ENCODE assay signal across 1 cellular context in genomic region chr18:51765712-51766360, GRCh38.
TF ChIP-seq lines count a peak whose summit lies in the region.

No MANE protein-coding gene starts in this region.

TF ChIP-seq in GM12878, 131 proteins besides CTCF, POLR2A, EP300 and RAD21 (continued from another document and continues in another):
- TF ChIP-seq ZBTB33 (IDR thresholded peaks at IDR 0.05) (no peak), PAX8 (IDR thresholded peaks at IDR 0.05) (no peak), GABPA (IDR thresholded peaks at IDR 0.05; ENCODE audit: low read depth) (no peak), ZBTB11 (CRISPR knock-in tag; IDR thresholded peaks at IDR 0.05) (no peak), MYC (IDR thresholded peaks at IDR 0.05; ENCODE audit: insufficient read depth, insufficient read length, insufficient replicate concordance, low read length, severe bottlenecking) (no peak), FOS (IDR thresholded peaks at IDR 0.05; ENCODE audit: borderline replicate concordance, extremely low read depth, insufficient read length) (no peak), LARP7 (IDR thresholded peaks at IDR 0.05) (no peak), SMC3 (IDR thresholded peaks at IDR 0.05; ENCODE audit: borderline replicate concordance, low read length) (no peak), POU2F2 (IDR thresholded peaks at IDR 0.05; ENCODE audit: borderline replicate concordance, low read depth, low read length) (0 out of 3 replicates have a peak, but pooled peaks have one; percentile 10), E2F8 (IDR thresholded peaks at IDR 0.05; ENCODE audit: low read depth, partially characterized antibody) (no peak), CBX5 (IDR thresholded peaks at IDR 0.05; ENCODE audit: low read depth) (no peak), SIX5 (IDR thresholded peaks at IDR 0.05; ENCODE audit: low read depth, low read length, severe bottlenecking) (no peak), CHD4 (IDR thresholded peaks at IDR 0.05) (no peak), SIN3A (IDR thresholded peaks at IDR 0.05; ENCODE audit: low read depth, low read length) (no peak), CREB1 (IDR thresholded peaks at IDR 0.05; ENCODE audit: low read depth) (no peak), STAT3 (IDR thresholded peaks at IDR 0.05; ENCODE audit: low read depth, low read length) (no peak), IRF4 (IDR thresholded peaks at IDR 0.05; ENCODE audit: low read depth, low read length) (peak; percentile 47; the same call in 1 of the 2 replicates), PML (IDR thresholded peaks at IDR 0.05; ENCODE audit: low read length) (no peak), BCLAF1 (IDR thresholded peaks at IDR 0.05) (no peak), E4F1 (IDR thresholded peaks at IDR 0.05; ENCODE audit: borderline replicate concordance, partially characterized antibody) (no peak), CREM (IDR thresholded peaks at IDR 0.05; ENCODE audit: low read depth) (no peak), ETV6 (conservative IDR thresholded peaks at IDR 0.05 in 1 of 2, IDR thresholded peaks at IDR 0.05 in 1 of 2; ENCODE audit: borderline replicate concordance in 1 of 2, low read depth in 1 of 2) (no peak), TCF7 (IDR thresholded peaks at IDR 0.05; ENCODE audit: borderline replicate concordance) (no peak), HSF1 (IDR thresholded peaks at IDR 0.05; ENCODE audit: low read depth, low read length) (no peak), SPI1 (IDR thresholded peaks at IDR 0.05; ENCODE audit: borderline replicate concordance, insufficient read depth, low read depth, low read length) (peak; percentile 71), ATF2 (IDR thresholded peaks at IDR 0.05; ENCODE audit: low read length) (peak; percentile 54), CEBPB (IDR thresholded peaks at IDR 0.05; ENCODE audit: borderline replicate concordance in 1 of 2, low read depth in 2 of 2, low read length in 2 of 2) (no peak), KDM1A (IDR thresholded peaks at IDR 0.05; ENCODE audit: borderline replicate concordance) (no peak), RCOR1 (conservative IDR thresholded peaks at IDR 0.05; ENCODE audit: low read depth, low read length) (no peak), ATF7 (IDR thresholded peaks at IDR 0.05; ENCODE audit: low read depth) (peak; percentile 39; the same call in 1 of the 2 replicates), REST (IDR thresholded peaks at IDR 0.05; ENCODE audit: low read depth, low read length) (no peak), BCL11A (IDR thresholded peaks at IDR 0.05; ENCODE audit: low read depth, low read length) (0 out of 2 replicates have a peak, but pooled peaks have one; percentile 38), EGR1 (IDR thresholded peaks at IDR 0.05; ENCODE audit: borderline replicate concordance in 1 of 2, low read depth in 2 of 2, low read length in 2 of 2) (no peak), ATF3 (IDR thresholded peaks at IDR 0.05; ENCODE audit: borderline replicate concordance, extremely low read depth, low read depth, low read length) (no peak)
